ENCODE assay signal across 9 cellular contexts in genomic region chr3:196624008-196624790, GRCh38. TPM values are rescaled to one million over a fixed set of nuclear protein-coding genes. Genes with fewer than 3 reads are reported as not detected.
DNase-seq lines count a peak whose midpoint lies in the region; ATAC-seq and TF ChIP-seq lines count a peak whose summit lies in the region.
"Had no signal": no experiment of that assay in that cellular context is flagged by ENCODE, and none has a peak within 500 bp of the region (broad histone marks: within the 10 kb centered on the region; RNA-seq: fewer than 3 reads in every experiment).

No MANE protein-coding gene starts in this region.

- POLR2A ChIA-PET in Caco-2 (lab: Charles Lee), result no interaction called here

- no peaks in the 10 kb centered on the region for H3K9me3 Mint-ChIP-seq in activated T-helper 2 cell treated with anti-CD3 and anti-CD28 coated beads, Interferon-gamma antibody, Interleukin-2, Interleukin-4, amounts not matched to agents 10 μg/mL and 5 μg/mL and 100 μg/mL, durations not matched to agents 14 hours and 24 hours and 36 hours
- H3K9me3 Mint-ChIP-seq in natural killer cell treated with Interleukin-12 subunit alpha and Interleukin-12 subunit beta and Interleukin-15 and Interleukin-18, amount 100 ng/mL, for 72 hours, result no peaks in the 10 kb centered on the region
- no peaks in the 10 kb centered on the region for H3K9me3 Mint-ChIP-seq in Caco-2 (ENCODE audit: unreplicated experiment)

- H3K4me1 ChIP-seq in Caco-2, result peaks cover 12% of the 10 kb centered on the region

- BruUV-seq in Caco-2 (replicated peaks; lab: Mats Ljungman, UMichigan), result no TSS peak

- no peaks in the 10 kb centered on the region for H3K36me3 Mint-ChIP-seq in activated T-helper 2 cell treated with anti-CD3 and anti-CD28 coated beads, Interferon-gamma antibody, Interleukin-2, Interleukin-4, amounts not matched to agents 10 μg/mL and 5 μg/mL and 100 μg/mL, durations not matched to agents 14 hours and 24 hours and 36 hours (ENCODE audit: low read depth)
- H3K36me3 Mint-ChIP-seq in natural killer cell treated with Interleukin-12 subunit alpha and Interleukin-12 subunit beta and Interleukin-15 and Interleukin-18, amount 100 ng/mL, for 72 hours, result no peaks in the 10 kb centered on the region
- H3K36me3 Mint-ChIP-seq in Caco-2 (ENCODE audit: insufficient read depth, unreplicated experiment), result no peaks in the 10 kb centered on the region

- intact Hi-C loops in activated T-helper 2 cell treated with anti-CD3 and anti-CD28 coated beads, Interferon-gamma antibody, Interleukin-2, Interleukin-4, amounts not matched to agents 10 μg/mL and 5 μg/mL and 100 μg/mL, durations not matched to agents 14 hours and 24 hours and 36 hours (cut with micrococcal nuclease), result loop anchor here (2.0 kb wide), 1 partner anchor 17 kb away; no protein-coding TSS in a partner anchor
- intact Hi-C loops in Caco-2 (cut with micrococcal nuclease; ENCODE audit: unreplicated experiment), result no loop called here

- no peaks in the 10 kb centered on the region for H3K27me3 ChIP-seq in Caco-2 (replicated peaks; ENCODE audit: control insufficient read depth, insufficient read depth, low read length)

- H3K4me1 Mint-ChIP-seq in activated T-helper 2 cell treated with anti-CD3 and anti-CD28 coated beads, Interferon-gamma antibody, Interleukin-2, Interleukin-4, amounts not matched to agents 10 μg/mL and 5 μg/mL and 100 μg/mL, durations not matched to agents 14 hours and 24 hours and 36 hours (ENCODE audit: low read depth), result peaks cover 47% of the 10 kb centered on the region
- peaks cover 26 to 32% of the 10 kb centered on the region in 2 donors for H3K4me1 Mint-ChIP-seq in natural killer cell treated with Interleukin-12 subunit alpha and Interleukin-12 subunit beta and Interleukin-15 and Interleukin-18, amount 100 ng/mL, for 72 hours (ENCODE audit: low read depth in 2 of 2)
- H3K4me1 Mint-ChIP-seq in Caco-2 (ENCODE audit: low read depth, unreplicated experiment), result peaks cover 10% of the 10 kb centered on the region

- peak overlapping the region; percentile 65 for H3K27ac Mint-ChIP-seq in activated T-helper 2 cell treated with anti-CD3 and anti-CD28 coated beads, Interferon-gamma antibody, Interleukin-2, Interleukin-4, amounts not matched to agents 10 μg/mL and 5 μg/mL and 100 μg/mL, durations not matched to agents 14 hours and 24 hours and 36 hours
- peak overlapping the region; percentile 65 to 68 for H3K27ac Mint-ChIP-seq in natural killer cell treated with Interleukin-12 subunit alpha and Interleukin-12 subunit beta and Interleukin-15 and Interleukin-18, amount 100 ng/mL, for 72 hours
- H3K27ac Mint-ChIP-seq in Caco-2 (ENCODE audit: unreplicated experiment), result no peak overlapping the region

- peak; percentile 52 for ATAC-seq in HG03103 (IDR thresholded peaks at IDR 0.05; ENCODE audit: low read depth, unreplicated experiment)
- ATAC-seq in natural killer cell treated with Interleukin-12 subunit alpha and Interleukin-12 subunit beta and Interleukin-15 and Interleukin-18, amount 100 ng/mL, for 72 hours, result peak; percentile 75 to 76

- H3K36me3 ChIP-seq in Caco-2 (ENCODE audit: control insufficient read depth, insufficient read depth, low read length), result no peaks in the 10 kb centered on the region

- H3K4me3 Mint-ChIP-seq in activated T-helper 2 cell treated with anti-CD3 and anti-CD28 coated beads, Interferon-gamma antibody, Interleukin-2, Interleukin-4, amounts not matched to agents 10 μg/mL and 5 μg/mL and 100 μg/mL, durations not matched to agents 14 hours and 24 hours and 36 hours (ENCODE audit: low read depth), result peak overlapping the region; percentile 41
- H3K4me3 Mint-ChIP-seq in natural killer cell treated with Interleukin-12 subunit alpha and Interleukin-12 subunit beta and Interleukin-15 and Interleukin-18, amount 100 ng/mL, for 72 hours, result peak overlapping the region; percentile 79
- no peak overlapping the region for H3K4me3 Mint-ChIP-seq in Caco-2 (ENCODE audit: unreplicated experiment)

- DNase-seq in activated T-helper 2 cell treated with anti-CD3 and anti-CD28 coated beads, Interferon-gamma antibody, Interleukin-2, Interleukin-4, amounts not matched to agents 10 μg/mL and 5 μg/mL and 100 μg/mL, durations not matched to agents 14 hours and 24 hours and 36 hours (ENCODE audit: low spot score), result peak; percentile 35
- peak; percentile 69 for DNase-seq in natural killer cell treated with Interleukin-12 subunit alpha and Interleukin-12 subunit beta and Interleukin-15 and Interleukin-18, amount 100 ng/mL, for 72 hours (ENCODE audit: low spot score)
- DNase-seq in cerebellum (ENCODE audit: low spot score), result no peak
- no peak for DNase-seq in NCI-H345 treated with DMSO at 0.1 percent for 48 hours (lab: John Stamatoyannopoulos, UW; ENCODE audit: unreplicated experiment)
- no peak for DNase-seq in Caco-2
- no peak for DNase-seq in NCI-H1694 (lab: John Stamatoyannopoulos, UW)
- DNase-seq: activated CD4-positive, CD25-positive, alpha-beta regulatory T cell treated with anti-CD3 and anti-CD28 coated beads, Interleukin-2, amount 50 U/mL, for 72 hours had no signal

- peak overlapping the region; percentile 50; the same call in 1 of the 2 replicates for H3K4me3 ChIP-seq in GM08714 (ENCODE audit: low read length)
- no peak overlapping the region for H3K4me3 ChIP-seq in Caco-2 (ENCODE audit: low read depth, low read length)

- no peaks in the 10 kb centered on the region for H3K9me3 ChIP-seq in Caco-2

- no peaks in the 10 kb centered on the region for H3K27me3 Mint-ChIP-seq in activated T-helper 2 cell treated with anti-CD3 and anti-CD28 coated beads, Interferon-gamma antibody, Interleukin-2, Interleukin-4, amounts not matched to agents 10 μg/mL and 5 μg/mL and 100 μg/mL, durations not matched to agents 14 hours and 24 hours and 36 hours (ENCODE audit: low read depth)
- no peaks in the 10 kb centered on the region for H3K27me3 Mint-ChIP-seq in natural killer cell treated with Interleukin-12 subunit alpha and Interleukin-12 subunit beta and Interleukin-15 and Interleukin-18, amount 100 ng/mL, for 72 hours
- H3K27me3 Mint-ChIP-seq in Caco-2 (ENCODE audit: insufficient read depth, unreplicated experiment), result no peaks in the 10 kb centered on the region

- no peak for TF ChIP-seq CTCF in Caco-2 (IDR thresholded peaks at IDR 0.05; ENCODE audit: insufficient read depth in 1 of 2, low read depth in 1 of 2, low read length in 1 of 2, severe bottlenecking in 1 of 2, unreplicated experiment in 1 of 2)

- CTCF ChIA-PET in Caco-2 (lab: Charles Lee), result no interaction called here

RNA-seq across cellular contexts. Expression of gene NRROS, which starts 15.3 kb away (rescaled TPM):
- 51.4 and 53.2 TPM in 2 replicates for total RNA-seq in activated T-helper 2 cell treated with anti-CD3 and anti-CD28 coated beads, Interferon-gamma antibody, Interleukin-2, Interleukin-4, amounts not matched to agents 10 μg/mL and 5 μg/mL and 100 μg/mL, durations not matched to agents 14 hours and 24 hours and 36 hours
- 10 to 100 TPM; 40.3 to 55.7 TPM for total RNA-seq in natural killer cell treated with Interleukin-12 subunit alpha and Interleukin-12 subunit beta and Interleukin-15 and Interleukin-18, amount 100 ng/mL, for 72 hours
- total RNA-seq in cerebellum (1.9 TPM), Caco-2 (2022) (1.5 and 2.0 TPM in 2 replicates)

RNA-seq across cellular contexts. Expression of gene FBXO45, which starts 55.7 kb away (rescaled TPM):
- 22.4 and 23.0 TPM in 2 replicates for total RNA-seq in activated T-helper 2 cell treated with anti-CD3 and anti-CD28 coated beads, Interferon-gamma antibody, Interleukin-2, Interleukin-4, amounts not matched to agents 10 μg/mL and 5 μg/mL and 100 μg/mL, durations not matched to agents 14 hours and 24 hours and 36 hours
- 10 to 100 TPM; 17.7 to 22.3 TPM for total RNA-seq in natural killer cell treated with Interleukin-12 subunit alpha and Interleukin-12 subunit beta and Interleukin-15 and Interleukin-18, amount 100 ng/mL, for 72 hours
- total RNA-seq in cerebellum (25.7 TPM), Caco-2 (2022) (14.5 and 15.8 TPM in 2 replicates)

RNA-seq across cellular contexts. Expression of gene WDR53, which starts 55.8 kb away (rescaled TPM):
- 16.5 and 17.4 TPM in 2 replicates for total RNA-seq in activated T-helper 2 cell treated with anti-CD3 and anti-CD28 coated beads, Interferon-gamma antibody, Interleukin-2, Interleukin-4, amounts not matched to agents 10 μg/mL and 5 μg/mL and 100 μg/mL, durations not matched to agents 14 hours and 24 hours and 36 hours
- 10 to 100 TPM; 19.7 to 23.0 TPM for total RNA-seq in natural killer cell treated with Interleukin-12 subunit alpha and Interleukin-12 subunit beta and Interleukin-15 and Interleukin-18, amount 100 ng/mL, for 72 hours
- total RNA-seq in cerebellum (4.5 TPM), Caco-2 (2022) (12.1 and 17.8 TPM in 2 replicates)

Comparison
In these comparisons a context has a peak if more than half of its experiments do, and no peak if none do; other contexts are left out.
1. DNase-seq: peak in activated T-helper 2 cell treated with anti-CD3 and anti-CD28 coated beads, Interferon-gamma antibody, Interleukin-2, Interleukin-4, amounts not matched to agents 10 μg/mL and 5 μg/mL and 100 μg/mL, durations not matched to agents 14 hours and 24 hours and 36 hours (single experiment) and natural killer cell treated with Interleukin-12 subunit alpha and Interleukin-12 subunit beta and Interleukin-15 and Interleukin-18, amount 100 ng/mL, for 72 hours (single experiment); none in cerebellum (single experiment), NCI-H345 treated with DMSO at 0.1 percent for 48 hours (single experiment), Caco-2 (0 of 2) and NCI-H1694 (single experiment).
2. RNA of gene NRROS, which starts 15.3 kb away (total RNA-seq): 40.3 to 55.7 TPM in natural killer cell treated with Interleukin-12 subunit alpha and Interleukin-12 subunit beta and Interleukin-15 and Interleukin-18, amount 100 ng/mL, for 72 hours and 51.4 to 53.2 TPM in activated T-helper 2 cell treated with anti-CD3 and anti-CD28 coated beads, Interferon-gamma antibody, Interleukin-2, Interleukin-4, amounts not matched to agents 10 μg/mL and 5 μg/mL and 100 μg/mL, durations not matched to agents 14 hours and 24 hours and 36 hours; 1.9 TPM in cerebellum (single experiment) and 1.5 to 2.0 TPM in Caco-2; every median in the first group is over 10 times any median in the second.